In the genomic region with DNA sequence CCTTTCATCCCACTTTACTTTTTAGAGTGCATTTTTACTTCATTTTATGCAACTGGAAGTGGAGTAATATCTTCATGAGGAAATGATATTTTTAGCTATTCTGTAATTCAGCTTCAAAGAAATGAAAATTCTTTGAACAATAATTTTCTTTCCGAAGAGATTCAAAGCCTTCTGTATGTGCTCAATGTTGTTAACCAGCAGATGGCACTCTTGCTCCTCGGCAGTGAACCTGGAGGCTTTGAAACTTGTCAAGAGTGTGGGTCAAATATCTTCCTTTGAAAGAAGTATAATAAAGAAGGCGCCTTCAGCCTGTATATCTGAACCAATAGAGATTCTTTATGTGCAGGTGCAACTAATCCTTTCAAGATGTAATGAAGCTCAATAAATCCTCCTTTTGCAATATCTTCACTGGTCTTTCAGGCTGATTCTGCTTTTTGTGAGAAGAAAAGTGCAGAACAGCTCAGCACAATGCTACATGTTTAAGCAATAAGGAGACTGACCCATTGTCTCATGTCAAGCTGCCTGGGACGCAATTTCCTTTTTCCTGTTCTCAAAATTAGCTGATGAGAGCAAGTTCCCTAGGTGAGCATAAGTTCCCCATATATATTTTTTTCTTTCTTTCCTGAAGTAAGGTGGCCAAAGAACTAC, we compare ENCODE assay signal across 8 cellular contexts.
DNase-seq lines count a peak whose midpoint lies in the region; ATAC-seq and TF ChIP-seq lines count a peak whose summit lies in the region.

No MANE protein-coding gene starts in this region.

- H3K27ac Mint-ChIP-seq in T-helper 2 cell treated with Interferon-gamma antibody and Interleukin-4, amounts not matched to agents 5 μg/mL and 100 μg/mL, for 36 hours: no peak overlapping the region

- H3K27me3 Mint-ChIP-seq in T-helper 2 cell treated with Interferon-gamma antibody and Interleukin-4, amounts not matched to agents 5 μg/mL and 100 μg/mL, for 36 hours (ENCODE audit: low read depth): peaks cover 3% of the 10 kb centered on the region

- no peak overlapping the region for H3K4me3 ChIP-seq in AG09309 (ENCODE audit: control insufficient read depth, low read depth, low read length)

- peak; percentile 96 for TF ChIP-seq CTCF in AG09309 (IDR thresholded peaks at IDR 0.05; ENCODE audit: control insufficient read depth, insufficient read depth, low read depth, low read length, missing control alignments)

- peak; percentile 72 for ATAC-seq in GM18508 (IDR thresholded peaks at IDR 0.05; ENCODE audit: insufficient read depth, unreplicated experiment)
- ATAC-seq in HG02938 (IDR thresholded peaks at IDR 0.05; ENCODE audit: unreplicated experiment): peak; percentile 65

- no peaks in the 10 kb centered on the region for H3K36me3 Mint-ChIP-seq in T-helper 2 cell treated with Interferon-gamma antibody and Interleukin-4, amounts not matched to agents 5 μg/mL and 100 μg/mL, for 36 hours (ENCODE audit: low read depth)

- H3K4me1 Mint-ChIP-seq in T-helper 2 cell treated with Interferon-gamma antibody and Interleukin-4, amounts not matched to agents 5 μg/mL and 100 μg/mL, for 36 hours (ENCODE audit: low read depth): peaks cover 1% of the 10 kb centered on the region

- H3K4me3 Mint-ChIP-seq in T-helper 2 cell treated with Interferon-gamma antibody and Interleukin-4, amounts not matched to agents 5 μg/mL and 100 μg/mL, for 36 hours: no peak overlapping the region

- peak; percentile 34 for DNase-seq in AG09309 (ENCODE audit: low read depth)
- peak; percentile 42 for DNase-seq in NCI-H1694 (lab: John Stamatoyannopoulos, UW)
- DNase-seq in T-helper 2 cell treated with Interferon-gamma antibody and Interleukin-4, amounts not matched to agents 5 μg/mL and 100 μg/mL, for 36 hours (ENCODE audit: low spot score): peak; percentile 13
- peak in 43 of 61 donors; percentile 0 to 81 (median 27) for DNase-seq in caudate nucleus (lab: John Stamatoyannopoulos, UW)
- DNase-seq in kidney tubule cell (ENCODE audit: low spot score): peak; percentile 67
- peak; percentile 14 to 15 for DNase-seq in stimulated activated CD4-positive, alpha-beta T cell treated with anti-CD3 and anti-CD28 coated beads, Interleukin-4, amount 100 ng/mL, for 4 hours

- no peak overlapping the region for H3K27ac ChIP-seq in caudate nucleus (ENCODE audit: low read depth, low read length)

- H3K9me3 Mint-ChIP-seq in T-helper 2 cell treated with Interferon-gamma antibody and Interleukin-4, amounts not matched to agents 5 μg/mL and 100 μg/mL, for 36 hours: no peaks in the 10 kb centered on the region

Comparison
In these comparisons a context has a peak if more than half of its experiments do, and no peak if none do; other contexts are left out.
1. DNase-seq: peak in every context shown above with its lines; median percentile 67 in kidney tubule cell; 42 in NCI-H1694; 34 in AG09309; 27 in caudate nucleus; 14 in stimulated activated CD4-positive, alpha-beta T cell treated with anti-CD3 and anti-CD28 coated beads, Interleukin-4, amount 100 ng/mL, for 4 hours; 13 in T-helper 2 cell treated with Interferon-gamma antibody and Interleukin-4, amounts not matched to agents 5 μg/mL and 100 μg/mL, for 36 hours.